4 cellular contexts compared by ENCODE assay signal in the genomic region with DNA sequence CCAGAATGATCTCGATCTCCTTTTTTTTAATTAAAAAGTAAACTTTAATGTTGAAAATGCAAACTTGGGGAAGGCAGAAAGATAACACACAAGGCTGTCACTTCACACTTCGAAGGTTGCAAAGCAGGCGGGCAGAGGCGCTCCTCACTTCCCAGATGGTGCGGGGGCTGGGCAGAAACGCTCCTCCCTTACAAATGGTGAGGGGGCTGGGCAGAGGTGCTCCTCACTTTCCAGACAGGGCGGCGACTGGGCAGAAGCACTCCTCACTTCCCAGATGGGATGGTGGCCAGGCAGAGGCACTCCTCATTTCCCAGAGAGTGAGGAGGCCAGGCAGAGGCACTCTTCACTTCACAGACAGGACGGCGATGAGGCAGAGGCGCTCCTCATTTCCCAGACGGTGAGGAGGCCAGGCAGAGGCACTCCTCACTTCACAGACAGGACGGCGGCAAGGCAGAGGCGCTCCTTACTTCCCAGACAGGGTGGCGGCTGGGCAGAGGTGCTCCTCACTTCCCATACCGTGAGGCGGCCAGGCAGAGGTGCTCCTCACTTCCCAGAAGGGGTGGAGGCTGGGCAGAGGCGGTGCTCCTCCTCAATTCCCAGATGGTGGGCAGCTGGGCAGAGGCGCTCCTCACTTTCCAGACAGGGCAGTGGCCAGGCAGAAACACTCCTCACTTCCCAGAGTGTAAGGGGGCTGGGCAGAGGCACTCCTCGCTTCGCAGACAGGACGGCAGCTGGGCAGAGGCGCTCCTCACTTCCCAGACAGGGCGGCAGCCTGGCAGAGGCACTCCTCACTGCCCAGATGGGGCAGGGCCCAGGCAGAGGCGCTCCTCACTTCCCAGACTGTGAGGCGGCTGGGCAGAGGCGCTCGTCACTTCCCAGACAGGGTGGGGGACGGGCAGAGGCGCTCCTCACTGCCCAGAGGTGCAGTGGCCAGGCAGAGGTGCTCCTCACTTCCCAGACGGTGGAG. TPM values are rescaled to one million over a fixed set of nuclear protein-coding genes. Genes with fewer than 3 reads are reported as not detected.
"Had no signal": no experiment of that assay in that cellular context is flagged by ENCODE, and none has a peak within 500 bp of the region (broad histone marks: within the 10 kb centered on the region; RNA-seq: fewer than 3 reads in every experiment).

No MANE protein-coding gene starts in this region.

RNA-seq across cellular contexts. Expression of gene FKBP1C, which starts 16.9 kb away (rescaled TPM):
- total RNA-seq: activated naive CD4-positive, alpha-beta T cell treated with anti-CD3 and anti-CD28 coated beads, Interleukin-2, amount 50 U/mL, for 72 hours; ascending aorta; body of pancreas; bronchial epithelial cell had no signal
